30 cellular contexts compared by ENCODE assay signal in the genomic region with DNA sequence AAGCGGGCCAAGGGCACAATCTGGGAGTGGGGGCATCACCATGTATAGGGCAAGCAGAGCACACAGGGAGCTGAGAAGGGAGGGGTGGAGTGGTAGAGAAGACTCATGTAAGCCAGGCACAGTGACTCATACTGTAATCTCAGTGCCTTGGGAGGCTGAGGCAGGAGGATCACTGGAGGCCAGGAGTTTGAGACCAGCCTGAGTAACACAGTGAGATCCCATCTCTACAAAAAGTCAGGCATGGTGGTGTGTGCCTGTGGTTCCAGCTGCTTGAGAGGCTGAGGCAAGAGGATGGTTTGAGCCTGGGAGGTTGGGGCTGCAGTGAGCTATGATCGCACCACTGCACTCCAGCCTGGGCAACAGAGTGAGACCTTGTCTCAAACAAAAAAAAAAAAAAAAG. TPM values are rescaled to one million over a fixed set of nuclear protein-coding genes. Genes with fewer than 3 reads are reported as not detected.
A peak's percentile ranks its signal among the peaks of the same experiment; 100 is the strongest.
DNase-seq lines count a peak whose midpoint lies in the region; ATAC-seq, FAIRE-seq and TF ChIP-seq lines count a peak whose summit lies in the region.
"Had no signal": no experiment of that assay in that cellular context is flagged by ENCODE, and none has a peak within 500 bp of the region (broad histone marks: within the 10 kb centered on the region; RNA-seq: fewer than 3 reads in every experiment).

No MANE protein-coding gene starts in this region.

- TF ChIP-seq EP300 in K562 (IDR thresholded peaks at IDR 0.05; ENCODE audit: low read length), result no peak

- in situ Hi-C loops in K562 (cut with MboI), result no loop called here

- H3K4me3 Mint-ChIP-seq in neural crest cell, result no peak overlapping the region
- H3K4me3 Mint-ChIP-seq: CD8-positive, alpha-beta memory T cell had no signal

- peaks cover 7% of the 10 kb centered on the region for H3K4me1 Mint-ChIP-seq in neural crest cell
- H3K4me1 Mint-ChIP-seq: CD8-positive, alpha-beta memory T cell had no signal

- WGBS in K562 (ENCODE audit: insufficient coverage, low coverage, missing lambda C conversion rate), result 45% methylated on average over 2 of the region's 2 CpGs

- no peaks in the 10 kb centered on the region for H3K79me2 ChIP-seq in K562 (ENCODE audit: control insufficient read depth, insufficient read depth, low read length)

- TF ChIP-seq CTCF in K562 (IDR thresholded peaks at IDR 0.05 in 2 of 3, conservative IDR thresholded peaks at IDR 0.05 in 1 of 3; ENCODE audit: insufficient read depth in 2 of 3, low read depth in 1 of 3, low read length in 3 of 3) (no peak), neural crest cell (conservative IDR thresholded peaks at IDR 0.05) (no peak)

- H3K36me3 ChIP-seq in BLaER1 (peaks cover 34% of the 10 kb centered on the region), K562 (ENCODE audit: control insufficient read depth, insufficient read depth, low read length) (no peaks in the 10 kb centered on the region)

- no peaks in the 10 kb centered on the region for H3K9me3 Mint-ChIP-seq in neural crest cell
- H3K9me3 Mint-ChIP-seq: CD8-positive, alpha-beta memory T cell had no signal

- POLR2A ChIA-PET in K562 (lab: Yijun Ruan, JAX), result interaction anchor here (0.7 to 0.8 kb wide), 2 partner anchors 115 to 117 kb away, joined by 4 to 5 read pairs; no protein-coding TSS in a partner anchor

- H3K4me2 ChIP-seq in BLaER1 (peak overlapping the region; percentile 60), K562 (ENCODE audit: insufficient read depth, low read length) (no peak overlapping the region)
- H3K4me2 ChIP-seq: A549, KMS-11 had no signal

- FAIRE-seq in GM12891 (lab: Jason Lieb, UNC) (peak; percentile 5), K562 (lab: Jason Lieb, UNC) (no peak)
- FAIRE-seq: A549, GM12892, GM19239, H54 had no signal

- no TSS peak for BruUV-seq in K562 (replicated peaks; lab: Mats Ljungman, UMichigan)

- CTCF ChIA-PET in K562 (lab: Yijun Ruan, JAX; ENCODE audit: low intra/inter-chr PET ratio), result no interaction called here

- no peak for ATAC-seq in K562
- ATAC-seq: A549 had no signal

- H3K27me3 Mint-ChIP-seq in neural crest cell (ENCODE audit: low read depth), result peaks cover 20% of the 10 kb centered on the region

- H3K9me3 ChIP-seq in BLaER1 (no peaks in the 10 kb centered on the region), K562 (replicated peaks; ENCODE audit: control insufficient read depth, insufficient read depth, low read depth, low read length) (no peaks in the 10 kb centered on the region)
- H3K9me3 ChIP-seq: A549, Peyer's patch had no signal

- H3K9me1 ChIP-seq in K562 (ENCODE audit: control insufficient read depth, insufficient read depth, low read length), result no peaks in the 10 kb centered on the region

- intact Hi-C loops in K562 (cut with micrococcal nuclease), result loop anchor here (10.0 kb wide), 1 partner anchor 463 kb away; no protein-coding TSS in a partner anchor

- H4K20me1 ChIP-seq in BLaER1 (peaks cover 10% of the 10 kb centered on the region), K562 (replicated peaks; ENCODE audit: control insufficient read depth, insufficient read depth, low read length) (no peaks in the 10 kb centered on the region; the same call in none of the 2 replicates)

- no peak for TF ChIP-seq RAD21 in K562 (CRISPR knock-in tag; conservative IDR thresholded peaks at IDR 0.05 in 1 of 2, IDR thresholded peaks at IDR 0.05 in 1 of 2)

- TF ChIP-seq POLR2A in GM12891 (IDR thresholded peaks at IDR 0.05; ENCODE audit: low read depth, low read length) (no peak), K562 (conservative IDR thresholded peaks at IDR 0.05) (no peak)

- H3K4me1 ChIP-seq in BLaER1 (peaks cover 53% of the 10 kb centered on the region), K562 (replicated peaks in 1 of 2; ENCODE audit: control insufficient read depth in 2 of 2, insufficient read depth in 2 of 2, low read length in 2 of 2) (peaks cover 14 to 31% of the 10 kb centered on the region in 2 experiments; a peak in 4 of 5 replicates)
- H3K4me1 ChIP-seq: Peyer's patch had no signal

- no peak overlapping the region for H3K27ac ChIP-seq in BLaER1
- H3K27ac ChIP-seq in K562 (ENCODE audit: extremely low read depth, low read depth, low read length), result no peak overlapping the region
- H3K27ac ChIP-seq: A549, C4-2B, KMS-11, Peyer's patch, SK-N-MC had no signal

- peak overlapping the region; percentile 18; the same call in 1 of the 2 replicates for H3K9ac ChIP-seq in BLaER1
- no peak overlapping the region for H3K9ac ChIP-seq in K562 (ENCODE audit: insufficient read depth in 1 of 2, low read depth in 2 of 2, low read length in 2 of 2)
- H3K9ac ChIP-seq: KMS-11 had no signal

- H3K27me3 ChIP-seq in BLaER1, result no peaks in the 10 kb centered on the region
- peaks cover 0 to 11% of the 10 kb centered on the region in 2 experiments; a peak in 3 of 5 replicates for H3K27me3 ChIP-seq in K562 (ENCODE audit: control insufficient read depth in 2 of 2, insufficient read depth in 2 of 2, low read length in 2 of 2)
- H3K27me3 ChIP-seq: Peyer's patch had no signal

- H3K27ac Mint-ChIP-seq in neural crest cell (ENCODE audit: unreplicated experiment), result peak overlapping the region; percentile 72

- H3K36me3 Mint-ChIP-seq in neural crest cell (ENCODE audit: low read depth), result no peaks in the 10 kb centered on the region

- DNase-seq in GM12891 (ENCODE audit: insufficient read length, low spot score) (no peak), K562 (ENCODE audit: extremely low read depth in 1 of 4, low spot score in 3 of 4) (no peak), neural crest cell (ENCODE audit: low read depth, low spot score) (no peak), RKO (ENCODE audit: low spot score) (no peak), MV-4-11 (lab: John Stamatoyannopoulos, UW) (no peak), mucosa of gallbladder (ENCODE audit: low spot score) (no peak)
- DNase-seq in activated CD4-positive, CD25-positive, alpha-beta regulatory T cell treated with anti-CD3 and anti-CD28 coated beads, Interleukin-2, amount 50 U/mL, for 72 hours, result no peak
- DNase-seq: AML-193; CD8-positive, alpha-beta memory T cell; DMS 273 treated with DMSO at 0.1 percent for 48 hours; DMS79 treated with DMSO at 0.1 percent for 48 hours; GF-D8; IMR-90; MM.1S; NCI-H1048; NCI-H1417; NCI-H1694; NCI-H2029 treated with DMSO at 0.1 percent for 48 hours; NCI-H2227 treated with DMSO at 0.1 percent for 48 hours; NCI-H526 treated with DMSO at 0.1 percent for 48 hours; Peyer's patch; SIG-M5 had no signal

- no peak overlapping the region for H3K4me3 ChIP-seq in BLaER1
- no peak overlapping the region for H3K4me3 ChIP-seq in K562
- H3K4me3 ChIP-seq: A549, Peyer's patch, SK-N-MC had no signal

- H2AFZ ChIP-seq in K562 (ENCODE audit: low read depth, low read length), result no peak overlapping the region

TF ChIP-seq in GM12891, 5 proteins besides CTCF, POLR2A, EP300 and RAD21:
- TF ChIP-seq POLR2AphosphoS5 (IDR thresholded peaks at IDR 0.05; ENCODE audit: low read depth, low read length), result no peak
- no peak for TF ChIP-seq PAX5 (IDR thresholded peaks at IDR 0.05; ENCODE audit: insufficient read depth, low read length, severe bottlenecking)
- no peak for TF ChIP-seq SPI1 (IDR thresholded peaks at IDR 0.05; ENCODE audit: low read depth, low read length)
- TF ChIP-seq TAF1 (IDR thresholded peaks at IDR 0.05; ENCODE audit: low read depth, low read length), result no peak
- no peak for TF ChIP-seq POU2F2 (IDR thresholded peaks at IDR 0.05; ENCODE audit: low read depth, low read length)
TF ChIP-seq in GM12891: peak in this region for 0.

TF ChIP-seq in K562, 482 proteins besides CTCF, POLR2A, EP300 and RAD21 (continues in another document):
- no peak for TF ChIP-seq MBD2 (IDR thresholded peaks at IDR 0.05; ENCODE audit: borderline replicate concordance, low read depth)
- peak; percentile 56; the same call in 1 of the 2 replicates for TF ChIP-seq ZNF121 (CRISPR knock-in tag; conservative IDR thresholded peaks at IDR 0.05)
- 0 out of 2 replicates have a peak, but pooled peaks have one; percentile 13 for TF ChIP-seq JUND (IDR thresholded peaks at IDR 0.05; ENCODE audit: borderline replicate concordance, low read depth, low read length)
- TF ChIP-seq JUND (tag; IDR thresholded peaks at IDR 0.05; ENCODE audit: borderline replicate concordance, low read depth, low read length), result 0 out of 3 replicates have a peak, but pooled peaks have one; percentile 20
- TF ChIP-seq KHSRP (IDR thresholded peaks at IDR 0.05), result no peak
- TF ChIP-seq SMAD2 (IDR thresholded peaks at IDR 0.05; ENCODE audit: low read depth, low read length), result no peak
- TF ChIP-seq DIDO1 (tag; IDR thresholded peaks at IDR 0.05; ENCODE audit: low read depth), result no peak

RNA-seq across cellular contexts. Expression of gene ARHGAP27, which starts 40.8 kb away (rescaled TPM):
- 16.0 TPM for polyA plus RNA-seq in GM12891 (2012; ENCODE audit: low read depth, missing spikeins)
- total RNA-seq in K562 (2011; cell fraction: chromatin; rRNA removed; ENCODE audit: low replicate concordance), result 9.9 and 43.4 TPM in 2 replicates
- total RNA-seq in K562 (2011; cell fraction: nucleolus; rRNA removed), result 15.5 and 24.8 TPM in 2 replicates
- 11.3 and 12.3 TPM in 2 replicates for total RNA-seq in K562 (2011; cell fraction: nucleoplasm; rRNA removed)
- total RNA-seq in K562 (2014; rRNA removed) (2.7 and 3.4 TPM in 2 replicates), K562 (2014; rRNA removed; fragmentation: Illumina TruSeq; extraction: Trizol) (0.64 and 1.1 TPM in 2 replicates), K562 (2015; rRNA removed; fragmentation: Illumina TruSeq; extraction: Trizol) (1.2 and 2.1 TPM in 2 replicates), K562 (2021) (3.0 and 3.7 TPM in 2 replicates), neural crest cell (1.4 and 2.5 TPM in 2 replicates), mucosa of gallbladder (98.1 TPM)
- polyA plus RNA-seq in K562 (2011; rRNA removed) (4.6 and 6.0 TPM in 2 replicates), K562 (2014; fragmentation: Illumina TruSeq; extraction: Trizol) (1.8 and 1.9 TPM in 2 replicates), K562 (2014; fragmentation: Nextera tagmentation; extraction: Ambion mirVana) (under 1 TPM; 0.04 to 0.06 TPM), K562 (2014; rRNA removed) (2.9 and 3.8 TPM in 2 replicates)
- polyA plus RNA-seq in K562 (2011; cell fraction: cytosol; rRNA removed), result 3.5 and 9.2 TPM in 2 replicates
- polyA plus RNA-seq in K562 (2011; cell fraction: nucleus; rRNA removed), result 43.0 and 76.4 TPM in 2 replicates
- polyA plus RNA-seq in K562 (2012), result 1.8 and 4.2 TPM in 2 replicates
- polyA minus RNA-seq in K562 (2011; rRNA and poly(A)+ RNA removed), result 2.3 and 2.8 TPM in 2 replicates
- 3.5 and 3.8 TPM in 2 replicates for polyA minus RNA-seq in K562 (2011; cell fraction: cytosol; rRNA and poly(A)+ RNA removed)
- 10.3 and 16.0 TPM in 2 replicates for polyA minus RNA-seq in K562 (2011; cell fraction: nucleus; rRNA and poly(A)+ RNA removed)
